21 cellular contexts compared by ENCODE assay signal in genomic region chr12:32662665-32663064, GRCh38.
"Had no signal": no experiment of that assay in that cellular context is flagged by ENCODE, and none has a peak within 500 bp of the region (broad histone marks: within the 10 kb centered on the region; RNA-seq: fewer than 3 reads in every experiment).

No MANE protein-coding gene starts in this region.

- H3K27ac ChIP-seq: epithelial cell of prostate, esophagus muscularis mucosa, gastroesophageal sphincter, right atrium auricular region, suprapubic skin, thyroid gland, upper lobe of left lung, uterus had no signal

- H3K9me3 Mint-ChIP-seq: naive thymus-derived CD4-positive, alpha-beta T cell; nephron progenitor cell had no signal

- H3K9me3 ChIP-seq: esophagus muscularis mucosa, gastroesophageal sphincter, right atrium auricular region, suprapubic skin, thyroid gland, upper lobe of left lung, uterus had no signal

- H3K4me3 Mint-ChIP-seq: immature natural killer cell; naive thymus-derived CD4-positive, alpha-beta T cell; nephron progenitor cell had no signal

- ATAC-seq: gastroesophageal sphincter; left colon; left ventricle myocardium superior; naive thymus-derived CD4-positive, alpha-beta T cell; stimulated activated naive CD8-positive, alpha-beta T cell treated with anti-CD3 and anti-CD28 coated beads, Interleukin-15, Interleukin-2, amounts not matched to agents 100 U/mL and 50 U/mL, for 24 hours had no signal

- H3K27ac Mint-ChIP-seq: immature natural killer cell; naive thymus-derived CD4-positive, alpha-beta T cell; nephron progenitor cell had no signal

- FAIRE-seq: kidney had no signal

- DNase-seq: cortex of kidney; effector memory CD4-positive, alpha-beta T cell; glutamatergic neuron; immature natural killer cell; kidney; left colon; left ventricle myocardium superior; naive thymus-derived CD4-positive, alpha-beta T cell; nephron progenitor cell; stimulated activated CD4-positive, alpha-beta T cell treated with anti-CD3 and anti-CD28 coated beads, Interleukin-2, amount 100 ng/mL, for 48 hours; stimulated activated naive CD8-positive, alpha-beta T cell treated with anti-CD3 and anti-CD28 coated beads, Interleukin-15, Interleukin-2, amounts not matched to agents 100 U/mL and 50 U/mL, for 24 hours; thyroid gland; upper lobe of left lung; uterus had no signal

- H3K4me3 ChIP-seq: esophagus muscularis mucosa, gastroesophageal sphincter, lung, right atrium auricular region, smooth muscle cell, suprapubic skin, thyroid gland, upper lobe of left lung, uterus had no signal

- H3K27me3 ChIP-seq: esophagus muscularis mucosa, gastroesophageal sphincter, right atrium auricular region, suprapubic skin, thyroid gland, upper lobe of left lung, uterus had no signal

- H3K36me3 ChIP-seq: esophagus muscularis mucosa, gastroesophageal sphincter, right atrium auricular region, suprapubic skin, thyroid gland, upper lobe of left lung, uterus had no signal

- H3K4me2 ChIP-seq: smooth muscle cell had no signal

- H3K4me1 ChIP-seq: suprapubic skin, thyroid gland had no signal

- H3K36me3 Mint-ChIP-seq: immature natural killer cell; naive thymus-derived CD4-positive, alpha-beta T cell had no signal

- H3K4me1 Mint-ChIP-seq: immature natural killer cell, nephron progenitor cell had no signal
